In the genomic region with DNA sequence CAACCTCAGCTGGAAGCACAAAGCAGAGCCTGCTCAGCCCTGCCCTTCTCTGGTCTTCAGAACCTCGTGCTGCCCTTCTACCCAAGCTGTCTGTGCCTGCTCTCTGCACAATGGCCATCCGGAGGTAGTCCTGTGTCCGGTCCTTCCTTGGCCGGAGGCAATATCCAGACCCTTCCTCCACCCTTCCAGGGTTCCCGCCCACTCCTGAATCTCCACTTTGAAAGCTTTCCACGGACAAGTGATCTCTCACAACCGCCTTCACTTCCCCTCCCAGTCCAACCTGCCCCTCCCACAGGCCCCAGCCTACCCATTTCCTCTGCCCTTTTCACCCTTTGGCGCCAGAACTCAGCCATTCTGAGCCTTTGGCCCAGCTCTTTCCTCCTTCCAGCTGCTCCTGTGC, we compare ENCODE assay signal across 14 cellular contexts.
DNase-seq lines count a peak whose midpoint lies in the region; ATAC-seq and TF ChIP-seq lines count a peak whose summit lies in the region.
"Had no signal": no experiment of that assay in that cellular context is flagged by ENCODE, and none has a peak within 500 bp of the region (broad histone marks: within the 10 kb centered on the region; RNA-seq: fewer than 3 reads in every experiment).

No MANE protein-coding gene starts in this region.

- H3K9me1 ChIP-seq in IMR-90 (ENCODE audit: insufficient read depth, low read length) = no peaks in the 10 kb centered on the region

- no peak overlapping the region for H3K56ac ChIP-seq in IMR-90 (ENCODE audit: extremely low read depth, insufficient read depth, low read length)

- H3K27ac Mint-ChIP-seq in activated naive CD8-positive, alpha-beta T cell treated with anti-CD3 and anti-CD28 coated beads for 36 hours = no peak overlapping the region
- H3K27ac Mint-ChIP-seq: CD8-positive, alpha-beta T cell had no signal

- H3K14ac ChIP-seq in IMR-90 (replicated peaks; ENCODE audit: low read depth, low read length) (no peak overlapping the region), neuronal stem cell (ENCODE audit: low read length) (no peak overlapping the region)

- DNase-seq in IMR-90 (no peak), RPMI8226 (peak; percentile 62), heart right ventricle (peak; percentile 49 to 62), neuronal stem cell (ENCODE audit: low spot score) (no peak), GF-D8 (lab: John Stamatoyannopoulos, UW) (no peak), HEK293T (ENCODE audit: extremely low spot score) (no peak)
- DNase-seq in activated naive CD8-positive, alpha-beta T cell treated with anti-CD3 and anti-CD28 coated beads for 36 hours = no peak
- DNase-seq: activated CD8-positive, alpha-beta memory T cell treated with anti-CD3 and anti-CD28 coated beads for 24 hours; CD8-positive, alpha-beta T cell; NCI-H748 treated with DMSO at 0.1 percent for 48 hours; stimulated activated CD4-positive, alpha-beta T cell treated with anti-CD3 and anti-CD28 coated beads, Interleukin-4, amount 100 ng/mL, for 24 hours; stimulated activated naive CD4-positive, alpha-beta T cell treated with Interleukin-2 at 50 U/mL for 16 hours had no signal

- intact Hi-C loops in IMR-90 (cut with micrococcal nuclease) (no loop called here), heart right ventricle (cut with DNase I) (loop anchor here in 3 of 10 donors (10.0 kb wide), 3 partner anchors 238 to 278 kb away; a partner anchor contains a TSS)

- in situ Hi-C loops in IMR-90 (cut with MboI; ENCODE audit: low sequenced_read_pairs) = no loop called here

- no peak overlapping the region for H2BK12ac ChIP-seq in neuronal stem cell (ENCODE audit: low read length)

- ATAC-seq in IMR-90 (ENCODE audit: low read depth) (no peak), heart right ventricle (peak; percentile 58 to 86 (median 74))
- ATAC-seq: CD8-positive, alpha-beta T cell had no signal

- no peak overlapping the region for H2BK20ac ChIP-seq in IMR-90 (ENCODE audit: low read depth, low read length)

- H3K4me2 ChIP-seq in IMR-90 (ENCODE audit: low read depth, low read length) (no peak overlapping the region), neuronal stem cell (ENCODE audit: insufficient read depth, low read length, poor library complexity, severe bottlenecking) (no peak overlapping the region)

- no peaks in the 10 kb centered on the region for H4K20me1 ChIP-seq in IMR-90 (ENCODE audit: insufficient read depth, low read length)

- dilution Hi-C loops in IMR-90 (cut with HindIII; ENCODE audit: low sequenced_read_pairs, unreplicated experiment) = no loop called here

- no peak overlapping the region for H2AK9ac ChIP-seq in IMR-90 (replicated peaks; ENCODE audit: low read depth, low read length, poor library complexity)

- H2AFZ ChIP-seq in IMR-90 (replicated peaks; ENCODE audit: low read length, poor library complexity) = peak overlapping the region; percentile 13
- H2AFZ ChIP-seq in neuronal stem cell (ENCODE audit: low read length) = no peak overlapping the region

- H2BK120ac ChIP-seq in IMR-90 (ENCODE audit: low read depth, low read length) (no peak overlapping the region), neuronal stem cell (ENCODE audit: low read depth, low read length) (no peak overlapping the region)

- no peak overlapping the region for H3K18ac ChIP-seq in IMR-90 (ENCODE audit: low read depth, low read length)
- peak overlapping the region; percentile 17 for H3K18ac ChIP-seq in neuronal stem cell (ENCODE audit: low read length)

- H3K4me3 Mint-ChIP-seq in activated naive CD8-positive, alpha-beta T cell treated with anti-CD3 and anti-CD28 coated beads for 36 hours = no peak overlapping the region
- H3K4me3 Mint-ChIP-seq: CD8-positive, alpha-beta T cell had no signal

- no TSS peak for BruUV-seq in IMR-90 (replicated peaks; lab: Mats Ljungman, UMichigan)

- H3K27me3 ChIP-seq in IMR-90 (ENCODE audit: control insufficient read depth, insufficient read depth, low read length) (peaks cover 29% of the 10 kb centered on the region), heart right ventricle (no peaks in the 10 kb centered on the region), neuronal stem cell (ENCODE audit: control insufficient read depth in 3 of 3, insufficient read depth in 3 of 3, low read depth in 1 of 3, low read length in 3 of 3) (peaks cover 0 to 39% (median 0%) of the 10 kb centered on the region in 3 experiments)

- no peak for TF ChIP-seq POLR2A in IMR-90 (IDR thresholded peaks at IDR 0.05; ENCODE audit: low read depth, low read length)

- no peak for TF ChIP-seq RAD21 in IMR-90 (IDR thresholded peaks at IDR 0.05; ENCODE audit: low read length)

- CTCF ChIA-PET in IMR-90 (lab: Yijun Ruan, JAX) = no interaction called here
- CTCF ChIA-PET in HEK293T (lab: Yijun Ruan, JAX) = no interaction called here

- no peaks in the 10 kb centered on the region for H3K36me3 ChIP-seq in IMR-90 (ENCODE audit: control insufficient read depth, insufficient read depth, low read length)
- H3K36me3 ChIP-seq in heart right ventricle = no peaks in the 10 kb centered on the region
- no peaks in the 10 kb centered on the region for H3K36me3 ChIP-seq in neuronal stem cell (replicated peaks in 1 of 2; ENCODE audit: control insufficient read depth in 2 of 2, insufficient read depth in 2 of 2, low read length in 2 of 2)
- H3K36me3 ChIP-seq: prostate gland had no signal

- TF ChIP-seq CTCF in IMR-90 (conservative IDR thresholded peaks at IDR 0.05; ENCODE audit: low read depth, low read length) (no peak), heart right ventricle (IDR thresholded peaks at IDR 0.05) (no peak)

- peaks cover 10% of the 10 kb centered on the region for H3K27me3 Mint-ChIP-seq in activated naive CD8-positive, alpha-beta T cell treated with anti-CD3 and anti-CD28 coated beads for 36 hours

- no peaks in the 10 kb centered on the region for H3K36me3 Mint-ChIP-seq in activated naive CD8-positive, alpha-beta T cell treated with anti-CD3 and anti-CD28 coated beads for 36 hours
- H3K36me3 Mint-ChIP-seq: CD8-positive, alpha-beta T cell had no signal

- peaks cover 4% of the 10 kb centered on the region for H3K4me1 Mint-ChIP-seq in activated naive CD8-positive, alpha-beta T cell treated with anti-CD3 and anti-CD28 coated beads for 36 hours

- H3K4me3 ChIP-seq in IMR-90 (ENCODE audit: insufficient read depth, low read depth, low read length) (no peak overlapping the region), heart right ventricle (no peak overlapping the region), neuronal stem cell (ENCODE audit: low read length in 2 of 2) (no peak overlapping the region)
- H3K4me3 ChIP-seq: prostate gland, SK-N-MC had no signal

- no peaks in the 10 kb centered on the region for H3K4me1 ChIP-seq in IMR-90 (ENCODE audit: control insufficient read depth, insufficient read depth, low read length)
- H3K4me1 ChIP-seq in heart right ventricle = peaks cover 10 to 55% (median 33%) of the 10 kb centered on the region in 9 donors
- peaks cover 0 to 18% of the 10 kb centered on the region in 2 donors for H3K4me1 ChIP-seq in neuronal stem cell (ENCODE audit: control insufficient read depth in 2 of 2, insufficient read depth in 1 of 2, low read depth in 1 of 2, low read length in 2 of 2)
- H3K4me1 ChIP-seq: prostate gland had no signal

- no peaks in the 10 kb centered on the region for H3K79me1 ChIP-seq in IMR-90 (ENCODE audit: low read depth in 1 of 2, low read length in 2 of 2)
- H3K79me1 ChIP-seq in neuronal stem cell (ENCODE audit: low read depth, low read length) = no peaks in the 10 kb centered on the region

- H3K23ac ChIP-seq in IMR-90 (ENCODE audit: low read depth, low read length) (no peak overlapping the region), neuronal stem cell (ENCODE audit: low read depth, low read length, poor library complexity) (no peak overlapping the region)

- no peaks in the 10 kb centered on the region for H3K9me3 ChIP-seq in IMR-90 (ENCODE audit: control insufficient read depth, insufficient read depth, low read length)
- no peaks in the 10 kb centered on the region for H3K9me3 ChIP-seq in heart right ventricle
- H3K9me3 ChIP-seq in neuronal stem cell (replicated peaks in 1 of 2; ENCODE audit: control insufficient read depth in 2 of 2, insufficient read depth in 1 of 2, low read depth in 1 of 2, low read length in 2 of 2) = no peaks in the 10 kb centered on the region
- H3K9me3 ChIP-seq: prostate gland had no signal

- POLR2A ChIA-PET in IMR-90 (lab: Charles Lee; ENCODE audit: unreplicated experiment) = no interaction called here
- POLR2A ChIA-PET in HEK293T (lab: Yijun Ruan, JAX) = no interaction called here

- H2BK15ac ChIP-seq in IMR-90 (ENCODE audit: low read depth, low read length) = no peak overlapping the region
- no peak overlapping the region for H2BK15ac ChIP-seq in neuronal stem cell (ENCODE audit: low read length)

- H4K8ac ChIP-seq in IMR-90 (ENCODE audit: low read depth in 2 of 2, low read length in 2 of 2) = no peak overlapping the region
- no peak overlapping the region for H4K8ac ChIP-seq in neuronal stem cell (ENCODE audit: low read depth, low read length)

- no peak overlapping the region for H3K4ac ChIP-seq in IMR-90 (ENCODE audit: low read depth, low read length)
- H3K4ac ChIP-seq in neuronal stem cell (ENCODE audit: low read length) = no peak overlapping the region

- no peak overlapping the region for H4K5ac ChIP-seq in IMR-90 (ENCODE audit: low read depth, low read length)

- H4K91ac ChIP-seq in IMR-90 (ENCODE audit: insufficient read depth, low read depth, low read length) = no peak overlapping the region
- no peak overlapping the region for H4K91ac ChIP-seq in neuronal stem cell (ENCODE audit: low read depth, low read length, poor library complexity)

- H3K9ac ChIP-seq in IMR-90 (ENCODE audit: low read depth, low read length) (no peak overlapping the region), neuronal stem cell (ENCODE audit: low read depth, low read length, poor library complexity) (no peak overlapping the region)

- no peak overlapping the region for H3K27ac ChIP-seq in IMR-90 (ENCODE audit: insufficient read depth, low read length)
- H3K27ac ChIP-seq in heart right ventricle = peak overlapping the region in 9 of 10 donors; percentile 17 to 79 (median 61)
- no peak overlapping the region for H3K27ac ChIP-seq in neuronal stem cell (replicated peaks; ENCODE audit: low read length)
- H3K27ac ChIP-seq: prostate gland, SK-N-MC had no signal

- no peaks in the 10 kb centered on the region for H3K9me3 Mint-ChIP-seq in activated naive CD8-positive, alpha-beta T cell treated with anti-CD3 and anti-CD28 coated beads for 36 hours
- H3K9me3 Mint-ChIP-seq: CD8-positive, alpha-beta T cell had no signal

- H2AK5ac ChIP-seq in IMR-90 (ENCODE audit: low read depth, low read length) (no peak overlapping the region), neuronal stem cell (ENCODE audit: low read depth, low read length) (no peak overlapping the region)

- WGBS in IMR-90 (ENCODE audit: extremely low coverage in 2 of 2, insufficient read length in 1 of 2), 2 experiments = 40% methylated on average over 8 of the region's 8 CpGs; no CpG with 5 or more reads in 1 of the 2 experiments
- WGBS in heart right ventricle, 2 donors = 42 to 65% methylated on average over 8 of the region's 8 CpGs
- no CpG with 5 or more reads among the region's 8 CpGs for WGBS in neuronal stem cell (ENCODE audit: extremely low coverage in 2 of 2, insufficient read length in 2 of 2, insufficient replicate concordance in 1 of 2), 2 donors

- H2BK5ac ChIP-seq in IMR-90 (ENCODE audit: low read depth, low read length, poor library complexity, severe bottlenecking) (no peak overlapping the region), neuronal stem cell (ENCODE audit: low read length) (no peak overlapping the region)

Comparison
In these comparisons a context has a peak if more than half of its experiments do, and no peak if none do; other contexts are left out.
1. DNase-seq: peak in RPMI8226 (single experiment) and heart right ventricle (2 of 2); none in IMR-90 (single experiment), neuronal stem cell (single experiment), GF-D8 (single experiment), HEK293T (single experiment) and activated naive CD8-positive, alpha-beta T cell treated with anti-CD3 and anti-CD28 coated beads for 36 hours (single experiment).
2. H3K27ac ChIP-seq: peak in heart right ventricle (9 of 10); none in IMR-90 (single experiment) and neuronal stem cell (single experiment).